27 cellular contexts compared by ENCODE assay signal in the genomic region with DNA sequence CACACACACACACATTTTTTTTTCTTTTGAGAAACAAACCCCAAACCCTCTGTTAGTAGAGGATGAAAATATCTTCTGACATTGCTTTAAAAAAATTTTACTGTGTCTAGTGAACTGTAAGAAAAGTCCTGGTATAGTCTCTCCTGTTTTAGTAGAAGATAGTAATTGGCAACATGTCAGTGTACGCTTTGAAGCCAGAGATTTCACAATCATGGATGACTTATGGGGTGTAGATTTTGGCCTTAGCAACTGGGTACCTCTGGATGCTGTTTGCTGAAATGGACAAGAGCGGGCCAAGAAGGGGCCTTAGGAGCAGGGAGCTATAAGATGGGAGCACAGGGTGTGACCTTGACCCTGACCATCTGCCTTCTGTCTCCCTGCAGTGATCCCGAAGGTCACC.
"Had no signal": no experiment of that assay in that cellular context is flagged by ENCODE, and none has a peak within 500 bp of the region (broad histone marks: within the 10 kb centered on the region; RNA-seq: fewer than 3 reads in every experiment).

No MANE protein-coding gene starts in this region.

- FAIRE-seq: endometrium, kidney, small intestine had no signal

- H3K4me1 Mint-ChIP-seq: memory B cell, naive B cell had no signal

- H3K27me3 ChIP-seq: brain microvascular endothelial cell, neural progenitor cell, suprapubic skin had no signal

- ATAC-seq: activated CD8-positive, alpha-beta T cell treated with anti-CD3 and anti-CD28 coated beads for 36 hours; mucosa of descending colon; stimulated activated naive CD8-positive, alpha-beta T cell treated with anti-CD3 and anti-CD28 coated beads, Interleukin-15, amount 100 ng/mL, for 72 hours had no signal

- DNase-seq: activated CD4-positive, alpha-beta T cell treated with anti-CD3 and anti-CD28 coated beads, Interleukin-2, amount 10 ng/mL, durations not matched to agents 24 days and 14 days; activated CD4-positive, CD25-positive, alpha-beta regulatory T cell; activated CD8-positive, alpha-beta T cell treated with anti-CD3 and anti-CD28 coated beads for 36 hours; activated naive CD4-positive, alpha-beta T cell treated with Interleukin-2 at 50 U/mL for 16 hours; activated naive CD8-positive, alpha-beta T cell treated with anti-CD3 and anti-CD28 coated beads, Interleukin-2, amount 10 ng/mL, durations not matched to agents 7 days and 5 days; activated T-cell treated with anti-CD3 and anti-CD28 coated beads, Interleukin-2, amount 50 U/mL, for 24 hours; brain microvascular endothelial cell; foreskin melanocyte; kidney; left ventricle myocardium inferior; mucosa of descending colon; naive B cell; right cardiac atrium; small intestine; stimulated activated CD4-positive, alpha-beta T cell treated with anti-CD3 and anti-CD28 coated beads, Interleukin-15, amount 100 ng/mL, for 24 hours; stimulated activated CD4-positive, alpha-beta T cell treated with anti-CD3 and anti-CD28 coated beads, Interleukin-2, amount 100 ng/mL, for 48 hours; stimulated activated naive CD8-positive, alpha-beta T cell treated with anti-CD3 and anti-CD28 coated beads, Interleukin-15, amount 100 ng/mL, for 72 hours; T-helper 1 cell; T-helper 9 cell; trophoblast cell had no signal

- H3K27ac ChIP-seq: brain microvascular endothelial cell, coronary artery, neural progenitor cell, prostate gland, suprapubic skin had no signal

- H3K4me2 ChIP-seq: neural progenitor cell had no signal

- H3K27ac Mint-ChIP-seq: activated CD4-positive, alpha-beta T cell treated with anti-CD3 and anti-CD28 coated beads, Interleukin-2, amount 10 ng/mL, durations not matched to agents 24 days and 14 days; activated CD8-positive, alpha-beta T cell treated with anti-CD3 and anti-CD28 coated beads for 36 hours; activated naive CD8-positive, alpha-beta T cell treated with anti-CD3 and anti-CD28 coated beads, Interleukin-2, amount 10 ng/mL, durations not matched to agents 7 days and 5 days; activated T-cell treated with anti-CD3 and anti-CD28 coated beads, Interleukin-2, amount 50 U/mL, for 24 hours; activated T-helper 2 cell treated with anti-CD3 and anti-CD28 coated beads, Interferon-gamma antibody, Interleukin-2, Interleukin-4, amounts not matched to agents 10 μg/mL and 5 μg/mL and 100 μg/mL, durations not matched to agents 14 hours and 24 hours and 36 hours; memory B cell; naive B cell; neural progenitor cell; stimulated activated naive CD8-positive, alpha-beta T cell treated with anti-CD3 and anti-CD28 coated beads, Interleukin-15, amount 100 ng/mL, for 72 hours had no signal

- H3K9me3 Mint-ChIP-seq: activated T-cell treated with anti-CD3 and anti-CD28 coated beads, Interleukin-2, amount 50 U/mL, for 24 hours; neural progenitor cell had no signal

- H2AFZ ChIP-seq: neural progenitor cell had no signal

- H3K36me3 Mint-ChIP-seq: memory B cell, naive B cell had no signal

- H3K27me3 Mint-ChIP-seq: activated CD4-positive, alpha-beta T cell treated with anti-CD3 and anti-CD28 coated beads, Interleukin-2, amount 10 ng/mL, durations not matched to agents 24 days and 14 days; activated CD8-positive, alpha-beta T cell treated with anti-CD3 and anti-CD28 coated beads for 36 hours; activated T-cell treated with anti-CD3 and anti-CD28 coated beads, Interleukin-2, amount 50 U/mL, for 24 hours; stimulated activated naive CD8-positive, alpha-beta T cell treated with anti-CD3 and anti-CD28 coated beads, Interleukin-15, amount 100 ng/mL, for 72 hours had no signal

- H3K9me3 ChIP-seq: left ventricle myocardium inferior, mucosa of descending colon, prostate gland, suprapubic skin had no signal

- H3K4me3 ChIP-seq: coronary artery, left ventricle myocardium inferior, mucosa of descending colon, neural progenitor cell, prostate gland, suprapubic skin had no signal

- H3K9ac ChIP-seq: neural progenitor cell had no signal

- H3K36me3 ChIP-seq: brain microvascular endothelial cell, neural progenitor cell, prostate gland had no signal

- H3K4me3 Mint-ChIP-seq: activated CD4-positive, alpha-beta T cell treated with anti-CD3 and anti-CD28 coated beads, Interleukin-2, amount 10 ng/mL, durations not matched to agents 24 days and 14 days; activated CD8-positive, alpha-beta T cell treated with anti-CD3 and anti-CD28 coated beads for 36 hours; activated naive CD8-positive, alpha-beta T cell treated with anti-CD3 and anti-CD28 coated beads, Interleukin-2, amount 10 ng/mL, durations not matched to agents 7 days and 5 days; activated T-cell treated with anti-CD3 and anti-CD28 coated beads, Interleukin-2, amount 50 U/mL, for 24 hours; memory B cell; naive B cell; neural progenitor cell; stimulated activated naive CD8-positive, alpha-beta T cell treated with anti-CD3 and anti-CD28 coated beads, Interleukin-15, amount 100 ng/mL, for 72 hours had no signal
